In genomic region chr13:64782459-64782858, GRCh38 we compare ENCODE assay signal across 1 cellular context.
TF ChIP-seq lines count a peak whose summit lies in the region.

No MANE protein-coding gene starts in this region.

TF ChIP-seq in WTC11, 78 proteins besides CTCF, POLR2A, EP300 and RAD21 (continued from another document):
- TF ChIP-seq MLX (CRISPR knock-in tag; IDR thresholded peaks at IDR 0.05) = no peak
